In the genomic region with DNA sequence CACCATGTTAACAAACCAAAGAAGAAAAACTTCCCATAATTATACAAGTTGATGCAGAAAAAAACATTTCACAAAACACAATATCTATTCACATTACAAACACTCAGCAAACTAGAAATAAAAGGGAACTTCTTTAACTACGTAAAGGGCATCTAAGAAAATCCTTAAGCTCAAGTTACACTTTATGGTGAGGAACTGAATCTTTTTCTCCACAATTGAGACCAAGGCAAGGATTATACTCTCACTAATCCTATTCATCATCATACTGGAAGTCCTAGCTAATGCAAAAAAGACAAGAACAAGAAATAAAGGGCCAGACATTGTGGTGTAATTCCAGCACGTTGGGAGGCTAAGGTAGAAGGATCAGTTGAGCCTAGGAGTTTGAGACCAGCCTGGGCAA, we compare ENCODE assay signal across 30 cellular contexts.
"Had no signal": no experiment of that assay in that cellular context is flagged by ENCODE, and none has a peak within 500 bp of the region (broad histone marks: within the 10 kb centered on the region; RNA-seq: fewer than 3 reads in every experiment).

No MANE protein-coding gene starts in this region.

- H3K27me3 ChIP-seq: brain microvascular endothelial cell, esophagus muscularis mucosa, gastrocnemius medialis, heart left ventricle had no signal

- H3K36me3 Mint-ChIP-seq: activated naive CD8-positive, alpha-beta T cell had no signal

- H3K27ac Mint-ChIP-seq: activated CD4-positive, alpha-beta memory T cell treated with anti-CD3 and anti-CD28 coated beads, Interleukin-2, amount 10 ng/mL, durations not matched to agents 7 days and 5 days; activated CD4-positive, alpha-beta T cell treated with anti-CD3 and anti-CD28 coated beads for 36 hours; activated CD4-positive, alpha-beta T cell treated with anti-CD3 and anti-CD28 coated beads, Interleukin-2, amount 10 ng/mL, durations not matched to agents 24 days and 14 days; activated naive CD8-positive, alpha-beta T cell; activated T-cell treated with anti-CD3 and anti-CD28 coated beads, Interleukin-2, amount 50 U/mL, for 24 hours; effector memory CD8-positive, alpha-beta T cell; T-helper 2 cell treated with Interferon-gamma antibody and Interleukin-4, amounts not matched to agents 5 μg/mL and 100 μg/mL, for 36 hours had no signal

- H3K9me3 Mint-ChIP-seq: activated CD4-positive, alpha-beta T cell treated with anti-CD3 and anti-CD28 coated beads, Interleukin-2, amount 10 ng/mL, durations not matched to agents 24 days and 14 days; activated T-cell treated with anti-CD3 and anti-CD28 coated beads, Interleukin-2, amount 50 U/mL, for 24 hours; central memory CD8-positive, alpha-beta T cell; effector memory CD8-positive, alpha-beta T cell had no signal

- ATAC-seq: activated CD4-positive, alpha-beta T cell treated with anti-CD3 and anti-CD28 coated beads for 36 hours; activated T-cell treated with anti-CD3 and anti-CD28 coated beads, Interleukin-2, amount 50 U/mL, for 72 hours; effector memory CD8-positive, alpha-beta T cell; foreskin keratinocyte; gastrocnemius medialis; heart left ventricle had no signal

- H3K27me3 Mint-ChIP-seq: activated naive CD8-positive, alpha-beta T cell; activated T-cell treated with anti-CD3 and anti-CD28 coated beads, Interleukin-2, amount 50 U/mL, for 24 hours had no signal

- H3K36me3 ChIP-seq: brain microvascular endothelial cell, esophagus muscularis mucosa, gastrocnemius medialis, heart left ventricle had no signal

- DNase-seq: activated CD4-positive, alpha-beta memory T cell treated with anti-CD3 and anti-CD28 coated beads, Interleukin-2, amount 10 ng/mL, durations not matched to agents 7 days and 5 days; activated CD4-positive, alpha-beta T cell treated with anti-CD3 and anti-CD28 coated beads for 36 hours; activated CD4-positive, alpha-beta T cell treated with anti-CD3 and anti-CD28 coated beads, Interleukin-2, amount 10 ng/mL, durations not matched to agents 24 days and 14 days; activated CD4-positive, CD25-positive, alpha-beta regulatory T cell; activated CD4-positive, CD25-positive, alpha-beta regulatory T cell treated with anti-CD3 and anti-CD28 coated beads, Interleukin-2, amount 50 U/mL, for 72 hours; activated CD8-positive, alpha-beta memory T cell treated with anti-CD3 and anti-CD28 coated beads, Interleukin-2, amount 50 U/mL, for 48 hours; activated gamma-delta T cell treated with Interleukin-2 at 50 U/mL for 16 hours; activated naive CD4-positive, alpha-beta T cell treated with anti-CD3 and anti-CD28 coated beads, Interleukin-2, amount 50 U/mL, for 16 hours; activated naive CD4-positive, alpha-beta T cell treated with Interleukin-2 at 50 U/mL for 16 hours; activated T-cell treated with anti-CD3 and anti-CD28 coated beads for 4 hours; activated T-cell treated with anti-CD3 and anti-CD28 coated beads, Interleukin-2, amount 50 U/mL, for 24 hours; activated T-cell treated with anti-CD3 and anti-CD28 coated beads, Interleukin-2, amount 50 U/mL, for 72 hours; amniotic stem cell; anterior cingulate cortex; brain microvascular endothelial cell; dermis blood vessel endothelial cell; effector CD4-positive, alpha-beta T cell; effector memory CD8-positive, alpha-beta T cell; erythroblast; foreskin keratinocyte; gastrocnemius medialis; glutamatergic neuron; heart left ventricle; hypothalamus; T1000 had no signal

- H3K27ac ChIP-seq: brain microvascular endothelial cell, coronary artery, esophagus muscularis mucosa, foreskin keratinocyte, gastrocnemius medialis, heart left ventricle had no signal

- H3K4me3 Mint-ChIP-seq: activated CD4-positive, alpha-beta memory T cell treated with anti-CD3 and anti-CD28 coated beads, Interleukin-2, amount 10 ng/mL, durations not matched to agents 7 days and 5 days; activated CD4-positive, alpha-beta T cell treated with anti-CD3 and anti-CD28 coated beads for 36 hours; activated CD4-positive, alpha-beta T cell treated with anti-CD3 and anti-CD28 coated beads, Interleukin-2, amount 10 ng/mL, durations not matched to agents 24 days and 14 days; activated naive CD8-positive, alpha-beta T cell; activated T-cell treated with anti-CD3 and anti-CD28 coated beads, Interleukin-2, amount 50 U/mL, for 24 hours; activated T-cell treated with anti-CD3 and anti-CD28 coated beads, Interleukin-2, amount 50 U/mL, for 72 hours; central memory CD8-positive, alpha-beta T cell; effector memory CD8-positive, alpha-beta T cell; T-helper 2 cell treated with Interferon-gamma antibody and Interleukin-4, amounts not matched to agents 5 μg/mL and 100 μg/mL, for 36 hours had no signal

- H3K9me3 ChIP-seq: esophagus muscularis mucosa, gastrocnemius medialis had no signal

- H3K4me3 ChIP-seq: coronary artery, esophagus muscularis mucosa, gastrocnemius medialis, heart left ventricle had no signal

- H3K4me1 ChIP-seq: esophagus muscularis mucosa, foreskin keratinocyte, gastrocnemius medialis had no signal
